15 cellular contexts compared by ENCODE assay signal in the genomic region with DNA sequence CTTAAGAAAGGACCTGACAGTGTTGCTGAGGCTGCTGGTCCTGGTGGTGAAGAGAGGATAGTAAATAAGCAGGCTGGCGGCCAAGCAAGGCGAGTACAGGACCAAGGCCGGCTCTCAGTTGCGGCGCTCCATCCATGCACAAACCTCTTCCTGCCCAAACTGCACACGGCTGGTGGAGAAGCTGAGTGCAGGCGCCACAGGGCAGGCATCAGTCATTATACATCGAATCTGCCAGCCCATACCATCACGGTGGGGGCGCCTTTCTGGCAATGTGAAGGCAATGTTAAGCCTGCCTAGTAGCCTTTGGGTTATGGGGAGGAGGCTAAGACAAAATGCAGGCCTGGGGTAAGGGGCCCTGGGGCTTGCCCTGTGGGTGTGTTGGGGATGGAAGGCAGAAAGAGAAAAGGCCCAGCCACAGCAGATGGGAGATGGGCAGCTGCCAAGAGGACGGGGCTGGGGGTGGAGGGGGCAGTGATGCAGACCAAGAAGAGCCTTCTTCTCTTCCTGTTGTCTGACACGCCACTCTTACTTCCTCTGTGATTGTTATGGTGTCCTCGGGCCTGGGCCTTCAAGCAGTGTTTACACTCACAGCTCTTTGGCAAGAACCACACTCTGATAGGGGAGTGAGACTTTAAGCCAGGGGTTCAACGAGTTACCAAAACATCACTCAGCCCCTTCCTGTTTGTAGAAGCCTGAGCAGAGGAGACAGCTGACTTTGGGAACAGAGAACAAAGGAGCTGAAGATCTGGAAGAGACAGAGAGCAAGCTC. TPM values are rescaled to one million over a fixed set of nuclear protein-coding genes. Genes with fewer than 3 reads are reported as not detected.
DNase-seq lines count a peak whose midpoint lies in the region; ATAC-seq and TF ChIP-seq lines count a peak whose summit lies in the region.
"Had no signal": no experiment of that assay in that cellular context is flagged by ENCODE, and none has a peak within 500 bp of the region (broad histone marks: within the 10 kb centered on the region; RNA-seq: fewer than 3 reads in every experiment).

No MANE protein-coding gene starts in this region.

- H3K9me3 Mint-ChIP-seq in natural killer cell, result no peaks in the 10 kb centered on the region

- H3K27me3 Mint-ChIP-seq in natural killer cell (ENCODE audit: low read depth in 2 of 2), result no peaks in the 10 kb centered on the region

- intact Hi-C loops in natural killer cell (cut with micrococcal nuclease), result no loop called here

- H3K36me3 Mint-ChIP-seq in natural killer cell, result no peaks in the 10 kb centered on the region

- ATAC-seq in GM19351 (IDR thresholded peaks at IDR 0.05; ENCODE audit: unreplicated experiment), result peak; percentile 49
- peak; percentile 51 to 70 (median 63) for ATAC-seq in natural killer cell
- no peak for ATAC-seq in GM19328 (IDR thresholded peaks at IDR 0.05; ENCODE audit: unreplicated experiment)
- ATAC-seq: foreskin keratinocyte had no signal

- H3K4me3 Mint-ChIP-seq in natural killer cell, result peak overlapping the region; percentile 37
- H3K4me3 Mint-ChIP-seq: H9 had no signal

- H3K4me1 Mint-ChIP-seq in natural killer cell, result peaks cover 20 to 32% of the 10 kb centered on the region in 2 donors

- H3K27ac Mint-ChIP-seq in natural killer cell, result no peak overlapping the region

- DNase-seq in GM10266 (ENCODE audit: extremely low spot score), result peak; percentile 34
- DNase-seq in NCI-H510A (lab: John Stamatoyannopoulos, UW), result peak; percentile 39
- DNase-seq in natural killer cell, result no peak
- no peak for DNase-seq in activated CD4-positive, alpha-beta T cell treated with anti-CD3 and anti-CD28 coated beads for 48 hours
- no peak for DNase-seq in stimulated activated naive CD4-positive, alpha-beta T cell (lab: John Stamatoyannopoulos, UW)
- DNase-seq: amniotic stem cell, Calu3, foreskin keratinocyte, T-helper 9 cell, trophoblast cell had no signal

- TF ChIP-seq CTCF in GM10266 (IDR thresholded peaks at IDR 0.05; ENCODE audit: control insufficient read depth, insufficient read depth, low read depth, missing control alignments) (no peak), natural killer cell (IDR thresholded peaks at IDR 0.05) (no peak)

RNA-seq across cellular contexts. Expression of gene KCNK16, which starts 20.4 kb away (rescaled TPM):
- not detected for total RNA-seq in natural killer cell
- total RNA-seq: Calu3, foreskin keratinocyte, H9, M059J, prostate gland had no signal

RNA-seq across cellular contexts. Expression of gene KCNK17, which starts 28.7 kb away (rescaled TPM):
- under 1 TPM in 1 of 3 donors, not detected in 2; 0.24 TPM for total RNA-seq in natural killer cell
- total RNA-seq: Calu3, foreskin keratinocyte, M059J had no signal

Comparison
In these comparisons a context has a peak if more than half of its experiments do, and no peak if none do; other contexts are left out.
1. DNase-seq: peak in GM10266 (single experiment) and NCI-H510A (single experiment); none in natural killer cell (single experiment), activated CD4-positive, alpha-beta T cell treated with anti-CD3 and anti-CD28 coated beads for 48 hours (single experiment) and stimulated activated naive CD4-positive, alpha-beta T cell (0 of 6).